Comparison of ENCODE assay signal across 8 cellular contexts in genomic region chr11:3454844-3455243, GRCh38.
DNase-seq lines count a peak whose midpoint lies in the region; ATAC-seq and TF ChIP-seq lines count a peak whose summit lies in the region.
"Not testable (repeated sequence)": the region's sequence is repeated elsewhere in the genome, so short reads cannot be mapped to it uniquely, and the experiment has no call there.

No MANE protein-coding gene starts in this region.

- CTCF ChIA-PET in PC-3 (lab: Charles Lee); activated CD4-positive, alpha-beta memory T cell treated with anti-CD3 and anti-CD28 coated beads for 36 hours (lab: Charles Lee); MCF 10A (lab: Yijun Ruan, JAX): not testable (repeated sequence)

- not testable (repeated sequence) for H3K79me2 ChIP-seq in PC-3 (ENCODE audit: low read length)

- H3K9ac ChIP-seq in PC-3 (ENCODE audit: low read length): not testable (repeated sequence)

- not testable (repeated sequence) for H3K36me3 ChIP-seq in CD4-positive, CD25-positive, alpha-beta regulatory T cell (ENCODE audit: control insufficient read depth, insufficient read depth, low read length); PC-3 (ENCODE audit: low read depth, low read length); left ventricle myocardium inferior

- not testable (repeated sequence) for H3K36me3 Mint-ChIP-seq in CD4-positive, CD25-positive, alpha-beta regulatory T cell; activated CD4-positive, alpha-beta memory T cell treated with anti-CD3 and anti-CD28 coated beads for 36 hours; MCF 10A (ENCODE audit: insufficient read depth, unreplicated experiment); osteocyte (ENCODE audit: unreplicated experiment)

- not testable (repeated sequence) for H3K4me2 ChIP-seq in PC-3 (ENCODE audit: low read length)

- POLR2A ChIA-PET in PC-3 (lab: Charles Lee; ENCODE audit: unreplicated experiment); activated CD4-positive, alpha-beta memory T cell treated with anti-CD3 and anti-CD28 coated beads for 36 hours (lab: Charles Lee); MCF 10A (lab: Yijun Ruan, JAX): not testable (repeated sequence)

- BruUV-seq in PC-3 (replicated peaks; lab: Mats Ljungman, UMichigan); MCF 10A (replicated peaks; lab: Mats Ljungman, UMichigan): not testable (repeated sequence)

- H4K20me1 ChIP-seq in PC-3 (ENCODE audit: low read length): not testable (repeated sequence)

- not testable (repeated sequence) for H2AFZ ChIP-seq in PC-3 (ENCODE audit: low read length)

- not testable (repeated sequence) for H3F3A ChIP-seq in PC-3 (ENCODE audit: low read length, unreplicated experiment)

- H3K27ac ChIP-seq in CD4-positive, CD25-positive, alpha-beta regulatory T cell (ENCODE audit: insufficient read depth, low read length, poor library complexity, severe bottlenecking); PC-3 (ENCODE audit: low read length); left ventricle myocardium inferior (replicated peaks): not testable (repeated sequence)

- intact Hi-C loops in PC-3 (cut with micrococcal nuclease) (loop anchor here (5.0 kb wide), 1 partner anchor 152 kb away; no protein-coding TSS in a partner anchor), MCF 10A (cut with micrococcal nuclease) (loop anchor here (2.0 to 10.0 kb wide), 2 partner anchors 154 to 350 kb away; partner anchors contain the start of gene PGAP2)
- intact Hi-C loops in activated CD4-positive, alpha-beta memory T cell treated with anti-CD3 and anti-CD28 coated beads for 36 hours (cut with micrococcal nuclease): loop anchor here (5.0 kb wide), 1 partner anchor 152 kb away; no protein-coding TSS in a partner anchor
- intact Hi-C loops in left ventricle myocardium inferior (cut with micrococcal nuclease): not testable (repeated sequence)

- peak; percentile 31 to 62 (median 57) for DNase-seq in CD4-positive, CD25-positive, alpha-beta regulatory T cell
- DNase-seq in HT1080 (ENCODE audit: low read depth): peak; percentile 30
- DNase-seq in PC-3: peak; percentile 40
- peak; percentile 74 for DNase-seq in activated CD4-positive, alpha-beta memory T cell treated with anti-CD3 and anti-CD28 coated beads for 36 hours
- DNase-seq in MCF 10A (ENCODE audit: unreplicated experiment): peak; percentile 53
- DNase-seq in left ventricle myocardium inferior: peak; percentile 29
- DNase-seq in osteocyte (ENCODE audit: extremely low spot score, unreplicated experiment): not testable (repeated sequence)
- peak; percentile 4 to 18 for DNase-seq in stimulated activated CD8-positive, alpha-beta memory T cell treated with anti-CD3 and anti-CD28 coated beads, Interleukin-2, amount 100 ng/mL, for 48 hours (ENCODE audit: low read depth in 2 of 2)

- not testable (repeated sequence) for H3K27me3 ChIP-seq in CD4-positive, CD25-positive, alpha-beta regulatory T cell (ENCODE audit: control insufficient read depth, insufficient read depth, low read length); PC-3 (ENCODE audit: low read length)
- peaks cover 13% of the 10 kb centered on the region for H3K27me3 ChIP-seq in left ventricle myocardium inferior (ENCODE audit: low read depth)

- not testable (repeated sequence) for H3K9me3 Mint-ChIP-seq in CD4-positive, CD25-positive, alpha-beta regulatory T cell; activated CD4-positive, alpha-beta memory T cell treated with anti-CD3 and anti-CD28 coated beads for 36 hours; MCF 10A (ENCODE audit: unreplicated experiment); osteocyte (ENCODE audit: unreplicated experiment)

- not testable (repeated sequence) for H3K4me3 ChIP-seq in CD4-positive, CD25-positive, alpha-beta regulatory T cell (ENCODE audit: low read depth, low read length); PC-3 (ENCODE audit: low read length)
- H3K4me3 ChIP-seq in left ventricle myocardium inferior: peak overlapping the region; percentile 21

- H3K9me3 ChIP-seq in CD4-positive, CD25-positive, alpha-beta regulatory T cell (ENCODE audit: control insufficient read depth in 2 of 2, low read length in 2 of 2); PC-3 (ENCODE audit: low read length); left ventricle myocardium inferior (replicated peaks): not testable (repeated sequence)

- not testable (repeated sequence) for H3K27ac Mint-ChIP-seq in CD4-positive, CD25-positive, alpha-beta regulatory T cell; activated CD4-positive, alpha-beta memory T cell treated with anti-CD3 and anti-CD28 coated beads for 36 hours; MCF 10A (ENCODE audit: low read depth, unreplicated experiment); osteocyte (ENCODE audit: unreplicated experiment)

- H3K27me3 Mint-ChIP-seq in CD4-positive, CD25-positive, alpha-beta regulatory T cell: peaks cover 36% of the 10 kb centered on the region
- H3K27me3 Mint-ChIP-seq in activated CD4-positive, alpha-beta memory T cell treated with anti-CD3 and anti-CD28 coated beads for 36 hours: peaks cover 15% of the 10 kb centered on the region
- not testable (repeated sequence) for H3K27me3 Mint-ChIP-seq in MCF 10A (ENCODE audit: insufficient read depth, unreplicated experiment)
- H3K27me3 Mint-ChIP-seq in osteocyte (ENCODE audit: unreplicated experiment): peaks cover 59% of the 10 kb centered on the region

- not testable (repeated sequence) for H3K4me1 ChIP-seq in CD4-positive, CD25-positive, alpha-beta regulatory T cell (ENCODE audit: control insufficient read depth, insufficient read depth, low read length, poor library complexity, severe bottlenecking); PC-3 (ENCODE audit: insufficient read depth, low read length); left ventricle myocardium inferior

- H3K4me3 Mint-ChIP-seq in CD4-positive, CD25-positive, alpha-beta regulatory T cell: peak overlapping the region in 2 of 4 donors; percentile 39 to 58
- peak overlapping the region; percentile 54 for H3K4me3 Mint-ChIP-seq in activated CD4-positive, alpha-beta memory T cell treated with anti-CD3 and anti-CD28 coated beads for 36 hours
- peak overlapping the region; percentile 32 for H3K4me3 Mint-ChIP-seq in MCF 10A (ENCODE audit: unreplicated experiment)
- H3K4me3 Mint-ChIP-seq in osteocyte (ENCODE audit: unreplicated experiment): not testable (repeated sequence)

- TF ChIP-seq CTCF in PC-3 (conservative IDR thresholded peaks at IDR 0.05; ENCODE audit: low read depth, low read length): peak; percentile 56
- peak; percentile 78 for TF ChIP-seq CTCF in MCF 10A (IDR thresholded peaks at IDR 0.05; ENCODE audit: unreplicated experiment)
- peak; percentile 83 for TF ChIP-seq CTCF in left ventricle myocardium inferior (IDR thresholded peaks at IDR 0.05; ENCODE audit: borderline replicate concordance)
- TF ChIP-seq CTCF in osteocyte (IDR thresholded peaks at IDR 0.05): peak; percentile 77

- H3K9me2 ChIP-seq in PC-3 (replicated peaks; ENCODE audit: low read length): not testable (repeated sequence)

- ATAC-seq in CD4-positive, CD25-positive, alpha-beta regulatory T cell (ENCODE audit: low read depth in 2 of 2); PC-3: not testable (repeated sequence)

- peaks cover 0 to 10% (median 1%) of the 10 kb centered on the region in 4 donors for H3K4me1 Mint-ChIP-seq in CD4-positive, CD25-positive, alpha-beta regulatory T cell
- H3K4me1 Mint-ChIP-seq in activated CD4-positive, alpha-beta memory T cell treated with anti-CD3 and anti-CD28 coated beads for 36 hours (ENCODE audit: low read depth); osteocyte (ENCODE audit: unreplicated experiment): not testable (repeated sequence)
- peaks cover 11% of the 10 kb centered on the region for H3K4me1 Mint-ChIP-seq in MCF 10A (ENCODE audit: insufficient read depth, unreplicated experiment)
